Comparison of ENCODE assay signal across 9 cellular contexts in genomic region chr1:109788695-109789521, GRCh38. TPM values are rescaled to one million over a fixed set of nuclear protein-coding genes. Genes with fewer than 3 reads are reported as not detected.
DNase-seq lines count a peak whose midpoint lies in the region; FAIRE-seq and TF ChIP-seq lines count a peak whose summit lies in the region.
"Had no signal": no experiment of that assay in that cellular context is flagged by ENCODE, and none has a peak within 500 bp of the region (broad histone marks: within the 10 kb centered on the region; RNA-seq: fewer than 3 reads in every experiment).

No MANE protein-coding gene starts in this region.

- H3K4me1 ChIP-seq in neural progenitor cell (peaks cover 19% of the 10 kb centered on the region), small intestine (ENCODE audit: control insufficient read depth in 2 of 2, insufficient read depth in 1 of 2, low read depth in 1 of 2, low read length in 1 of 2) (peaks cover 13 to 23% of the 10 kb centered on the region in 2 donors)

- peak overlapping the region; percentile 87 for H3K27ac Mint-ChIP-seq in neural progenitor cell

- H3K4me1 Mint-ChIP-seq in neural progenitor cell, result peaks cover 49% of the 10 kb centered on the region

- no peak overlapping the region for H3K4me3 Mint-ChIP-seq in neural progenitor cell

- H4K20me1 ChIP-seq in neural progenitor cell (ENCODE audit: low read depth), result no peaks in the 10 kb centered on the region

- 77 to 82% (median 80%) methylated on average over 9 of the region's 9 CpGs for WGBS in small intestine, 3 donors

- H2AFZ ChIP-seq in neural progenitor cell (replicated peaks), result peak overlapping the region; percentile 85

- no peak for FAIRE-seq in small intestine (lab: Jason Lieb, UNC)

- no peak overlapping the region for H3K27ac ChIP-seq in neural progenitor cell
- no peak overlapping the region for H3K27ac ChIP-seq in small intestine (ENCODE audit: low read depth in 1 of 2, low read length in 1 of 2)
- H3K27ac ChIP-seq: SJCRH30 had no signal

- DNase-seq in DMS53 (lab: John Stamatoyannopoulos, UW) (peak; percentile 59), DMS53 treated with DMSO at 0.1 percent for 48 hours (lab: John Stamatoyannopoulos, UW; ENCODE audit: unreplicated experiment) (no peak), MV-4-11 (lab: John Stamatoyannopoulos, UW) (peak; percentile 84), astrocyte of the cerebellum (ENCODE audit: low read depth) (no peak), neural progenitor cell (ENCODE audit: low spot score) (peak; percentile 51), EL (no peak), small intestine (no peak)
- DNase-seq in stimulated activated naive CD4-positive, alpha-beta T cell (lab: John Stamatoyannopoulos, UW), result no peak

- H3K27me3 Mint-ChIP-seq in neural progenitor cell (ENCODE audit: insufficient read depth, low read depth), result peaks cover 11% of the 10 kb centered on the region

- H3K27me3 ChIP-seq in neural progenitor cell (no peaks in the 10 kb centered on the region), small intestine (ENCODE audit: control insufficient read depth in 2 of 2, insufficient read depth in 2 of 2, low read length in 2 of 2) (no peaks in the 10 kb centered on the region)
- H3K27me3 ChIP-seq: SJCRH30 had no signal

- no peaks in the 10 kb centered on the region for H3K36me3 ChIP-seq in neural progenitor cell
- H3K36me3 ChIP-seq in small intestine (ENCODE audit: control insufficient read depth in 2 of 2, insufficient read depth in 2 of 2, low read length in 2 of 2), result no peaks in the 10 kb centered on the region
- H3K36me3 ChIP-seq: SJCRH30 had no signal

- no peak overlapping the region for H3K4me2 ChIP-seq in neural progenitor cell

- no peaks in the 10 kb centered on the region for H3K36me3 Mint-ChIP-seq in neural progenitor cell

- no peak overlapping the region for H3K4me3 ChIP-seq in astrocyte of the cerebellum (ENCODE audit: low read depth, low read length)
- no peak overlapping the region for H3K4me3 ChIP-seq in neural progenitor cell
- no peak overlapping the region for H3K4me3 ChIP-seq in small intestine (ENCODE audit: low read depth in 1 of 2, low read length in 2 of 2)
- H3K4me3 ChIP-seq: SJCRH30 had no signal

- H3F3A ChIP-seq in neural progenitor cell (ENCODE audit: low read depth), result no peaks in the 10 kb centered on the region

- H3K9me3 Mint-ChIP-seq in neural progenitor cell, result no peaks in the 10 kb centered on the region

- H3K9ac ChIP-seq in neural progenitor cell, result no peak overlapping the region

- H3K9me3 ChIP-seq in neural progenitor cell (ENCODE audit: low read depth), result no peaks in the 10 kb centered on the region
- no peaks in the 10 kb centered on the region for H3K9me3 ChIP-seq in small intestine (ENCODE audit: control insufficient read depth, low read depth)
- H3K9me3 ChIP-seq: SJCRH30 had no signal

- in situ Hi-C loops in astrocyte of the cerebellum (cut with HindIII; ENCODE audit: low sequenced_read_pairs), result loop anchor here (25.0 kb wide), 2 partner anchors 123 to 223 kb away; partner anchors contain the start of gene CSF1

- no peaks in the 10 kb centered on the region for H3K79me2 ChIP-seq in neural progenitor cell (ENCODE audit: low read depth)

- peak; percentile 60 for TF ChIP-seq CTCF in astrocyte of the cerebellum (IDR thresholded peaks at IDR 0.05; ENCODE audit: low read depth, low read length, missing control alignments)
- TF ChIP-seq CTCF in neural progenitor cell (IDR thresholded peaks at IDR 0.05), result peak; percentile 50

RNA-seq across cellular contexts. Expression of gene EPS8L3, which starts 25.2 kb away (rescaled TPM):
- total RNA-seq in neural progenitor cell (ENCODE audit: low replicate concordance), result not detected in 2 replicates
- 100 to 1,000 TPM; 167 to 736 (median 425) TPM for polyA plus RNA-seq in small intestine
- total RNA-seq: SJCRH30 had no signal

RNA-seq across cellular contexts. Expression of gene GSTM3, which starts 48.1 kb away (rescaled TPM):
- 6.4 and 12.9 TPM in 2 replicates for total RNA-seq in neural progenitor cell (ENCODE audit: low replicate concordance)
- polyA plus RNA-seq in small intestine, result 100 to 1,000 TPM in 1 of 3 donors, 10 to 100 TPM in 2; 71.6 to 169 (median 88.2) TPM

Comparison
In these comparisons a context has a peak if more than half of its experiments do, and no peak if none do; other contexts are left out.
1. DNase-seq: peak in DMS53 (single experiment), MV-4-11 (single experiment) and neural progenitor cell (single experiment); none in DMS53 treated with DMSO at 0.1 percent for 48 hours (single experiment), astrocyte of the cerebellum (single experiment), EL (single experiment), small intestine (single experiment) and stimulated activated naive CD4-positive, alpha-beta T cell (0 of 6).